ENCODE assay signal across 19 cellular contexts in genomic region chr1:39631361-39632331, GRCh38. TPM values are rescaled to one million over a fixed set of nuclear protein-coding genes. Genes with fewer than 3 reads are reported as not detected.
DNase-seq lines count a peak whose midpoint lies in the region; ATAC-seq and TF ChIP-seq lines count a peak whose summit lies in the region.
"Had no signal": no experiment of that assay in that cellular context is flagged by ENCODE, and none has a peak within 500 bp of the region (broad histone marks: within the 10 kb centered on the region; RNA-seq: fewer than 3 reads in every experiment).

No MANE protein-coding gene starts in this region.

- no peaks in the 10 kb centered on the region for H3K36me3 Mint-ChIP-seq in activated T-cell treated with anti-CD3 and anti-CD28 coated beads, Interleukin-2, amount 50 U/mL, for 4 hours (ENCODE audit: insufficient read depth)
- H3K36me3 Mint-ChIP-seq in nephron progenitor cell (ENCODE audit: low read depth), result peaks cover 43% of the 10 kb centered on the region
- H3K36me3 Mint-ChIP-seq in osteocyte (ENCODE audit: unreplicated experiment), result peaks cover 1% of the 10 kb centered on the region
- H3K36me3 Mint-ChIP-seq: activated naive CD4-positive, alpha-beta T cell treated with anti-CD3 and anti-CD28 coated beads, Interleukin-2, amount 50 U/mL, for 24 hours; type B pancreatic cell had no signal

- peaks cover 3% of the 10 kb centered on the region for H3K4me1 Mint-ChIP-seq in activated T-cell treated with anti-CD3 and anti-CD28 coated beads, Interleukin-2, amount 50 U/mL, for 4 hours (ENCODE audit: low read depth)
- H3K4me1 Mint-ChIP-seq in nephron progenitor cell (peaks cover 60% of the 10 kb centered on the region), osteocyte (ENCODE audit: unreplicated experiment) (peaks cover 20% of the 10 kb centered on the region)
- H3K4me1 Mint-ChIP-seq: activated naive CD4-positive, alpha-beta T cell treated with anti-CD3 and anti-CD28 coated beads, Interleukin-2, amount 50 U/mL, for 24 hours had no signal

- no peak for DNase-seq in activated T-cell treated with anti-CD3 and anti-CD28 coated beads, Interleukin-2, amount 50 U/mL, for 4 hours
- DNase-seq in nephron progenitor cell (no peak), glomerular visceral epithelial cell (ENCODE audit: extremely low spot score) (no peak), HT-29 (ENCODE audit: low spot score) (no peak), HuH-7 (ENCODE audit: low spot score) (no peak), osteocyte (ENCODE audit: extremely low spot score, unreplicated experiment) (no peak)
- DNase-seq: BE2C, brain microvascular endothelial cell, HCEC 1CT, mesendoderm, MM.1S, NCI-H2029, NCI-H524 treated with DMSO at 0.1 percent for 48 hours, OCI-M1 had no signal

- no peaks in the 10 kb centered on the region for H4K20me1 ChIP-seq in BLaER1
- H4K20me1 ChIP-seq in BLaER1 treated with 17β-estradiol and CSF1 and Interleukin-3, amounts not matched to agents 10 nM and 100 nM, result no peaks in the 10 kb centered on the region; a peak in 1 of 22 replicates

- H3K4me3 Mint-ChIP-seq in activated T-cell treated with anti-CD3 and anti-CD28 coated beads, Interleukin-2, amount 50 U/mL, for 4 hours, result no peak overlapping the region
- peak overlapping the region; percentile 38 for H3K4me3 Mint-ChIP-seq in nephron progenitor cell
- no peak overlapping the region for H3K4me3 Mint-ChIP-seq in osteocyte (ENCODE audit: unreplicated experiment)
- H3K4me3 Mint-ChIP-seq: activated naive CD4-positive, alpha-beta T cell treated with anti-CD3 and anti-CD28 coated beads, Interleukin-2, amount 50 U/mL, for 24 hours; type B pancreatic cell had no signal

- no peak overlapping the region for H3K4me3 ChIP-seq in BLaER1
- H3K4me3 ChIP-seq in BLaER1 treated with 17β-estradiol and CSF1 and Interleukin-3, amounts not matched to agents 10 nM and 100 nM, result no peak overlapping the region

- H3K27ac Mint-ChIP-seq in nephron progenitor cell, result peak overlapping the region; percentile 42
- H3K27ac Mint-ChIP-seq in osteocyte (ENCODE audit: unreplicated experiment), result no peak overlapping the region
- H3K27ac Mint-ChIP-seq: activated naive CD4-positive, alpha-beta T cell treated with anti-CD3 and anti-CD28 coated beads, Interleukin-2, amount 50 U/mL, for 24 hours; type B pancreatic cell had no signal

- H3K27me3 ChIP-seq in BLaER1, result no peaks in the 10 kb centered on the region
- H3K27me3 ChIP-seq in BLaER1 treated with 17β-estradiol and CSF1 and Interleukin-3, amounts not matched to agents 10 nM and 100 nM, result no peaks in the 10 kb centered on the region
- H3K27me3 ChIP-seq: BE2C, brain microvascular endothelial cell had no signal

- H3K27me3 Mint-ChIP-seq in activated T-cell treated with anti-CD3 and anti-CD28 coated beads, Interleukin-2, amount 50 U/mL, for 4 hours (ENCODE audit: low read depth), result peaks cover 5% of the 10 kb centered on the region
- H3K27me3 Mint-ChIP-seq in nephron progenitor cell (ENCODE audit: low read depth, poor library complexity), result no peaks in the 10 kb centered on the region
- H3K27me3 Mint-ChIP-seq in osteocyte (ENCODE audit: unreplicated experiment), result peaks cover 23% of the 10 kb centered on the region

- H3K27ac ChIP-seq in BLaER1, result peak overlapping the region; percentile 64
- H3K27ac ChIP-seq in BLaER1 treated with 17β-estradiol and CSF1 and Interleukin-3, amounts not matched to agents 10 nM and 100 nM, result peak overlapping the region in 4 of 11 experiments; percentile 20 to 61 (median 46); a peak in 5 of 22 replicates
- H3K27ac ChIP-seq: brain microvascular endothelial cell had no signal

- peaks cover 61% of the 10 kb centered on the region for H3K36me3 ChIP-seq in BLaER1
- H3K36me3 ChIP-seq in BLaER1 treated with 17β-estradiol and CSF1 and Interleukin-3, amounts not matched to agents 10 nM and 100 nM, result peaks cover 0 to 52% (median 12%) of the 10 kb centered on the region in 11 experiments; a peak in 12 of 22 replicates
- H3K36me3 ChIP-seq: BE2C, brain microvascular endothelial cell had no signal

- TF ChIP-seq CTCF in nephron progenitor cell (IDR thresholded peaks at IDR 0.05), result no peak
- TF ChIP-seq CTCF in osteocyte (IDR thresholded peaks at IDR 0.05), result no peak

- peak overlapping the region; percentile 46 for H3K4me2 ChIP-seq in BLaER1
- H3K4me2 ChIP-seq in BLaER1 treated with 17β-estradiol and CSF1 and Interleukin-3, amounts not matched to agents 10 nM and 100 nM, result peak overlapping the region in 7 of 11 experiments; percentile 5 to 60 (median 36); a peak in 13 of 22 replicates

- ATAC-seq in activated T-cell treated with anti-CD3 and anti-CD28 coated beads, Interleukin-2, amount 50 U/mL, for 4 hours, result peak; percentile 35 to 39

- H3K4me1 ChIP-seq in BLaER1, result peaks cover 72% of the 10 kb centered on the region
- H3K4me1 ChIP-seq in BLaER1 treated with 17β-estradiol and CSF1 and Interleukin-3, amounts not matched to agents 10 nM and 100 nM, result peaks cover 0 to 73% (median 57%) of the 10 kb centered on the region in 10 experiments; a peak in 16 of 20 replicates

- H3K9me3 ChIP-seq in BLaER1, result no peaks in the 10 kb centered on the region
- peaks cover 0 to 5% (median 0%) of the 10 kb centered on the region in 11 experiments; a peak in 1 of 22 replicates for H3K9me3 ChIP-seq in BLaER1 treated with 17β-estradiol and CSF1 and Interleukin-3, amounts not matched to agents 10 nM and 100 nM (replicated peaks in 1 of 11)
- H3K9me3 ChIP-seq: BE2C, esophagus muscularis mucosa had no signal

- H3K9me3 Mint-ChIP-seq in activated T-cell treated with anti-CD3 and anti-CD28 coated beads, Interleukin-2, amount 50 U/mL, for 4 hours, result no peaks in the 10 kb centered on the region
- H3K9me3 Mint-ChIP-seq in nephron progenitor cell, result no peaks in the 10 kb centered on the region
- no peaks in the 10 kb centered on the region for H3K9me3 Mint-ChIP-seq in osteocyte (ENCODE audit: unreplicated experiment)
- H3K9me3 Mint-ChIP-seq: activated naive CD4-positive, alpha-beta T cell treated with anti-CD3 and anti-CD28 coated beads, Interleukin-2, amount 50 U/mL, for 24 hours; type B pancreatic cell had no signal

- H3K9ac ChIP-seq in BLaER1, result no peak overlapping the region
- H3K9ac ChIP-seq in BLaER1 treated with 17β-estradiol and CSF1 and Interleukin-3, amounts not matched to agents 10 nM and 100 nM, result no peak overlapping the region; a peak in 1 of 22 replicates

RNA-seq across cellular contexts. Expression of gene HEYL, which starts 7.8 kb away (rescaled TPM):
- under 1 TPM; 0.05 to 0.11 (median 0.08) TPM for total RNA-seq in activated T-cell treated with anti-CD3 and anti-CD28 coated beads, Interleukin-2, amount 50 U/mL, for 4 hours
- total RNA-seq in HT-29 (2014; rRNA removed; shearing (Covaris generic)), result 0.05 and 0.16 TPM in 2 replicates
- 1.3 and 1.4 TPM in 2 replicates for total RNA-seq in osteocyte

RNA-seq across cellular contexts. Expression of gene NT5C1A, which starts 40.3 kb away (rescaled TPM):
- not detected for total RNA-seq in activated T-cell treated with anti-CD3 and anti-CD28 coated beads, Interleukin-2, amount 50 U/mL, for 4 hours
- total RNA-seq in HT-29 (2014; rRNA removed; shearing (Covaris generic)), result not detected in 2 replicates
- total RNA-seq in osteocyte, result not detected in 2 replicates

RNA-seq across cellular contexts. Expression of gene PABPC4, which starts 55.1 kb away (rescaled TPM):
- total RNA-seq in activated T-cell treated with anti-CD3 and anti-CD28 coated beads, Interleukin-2, amount 50 U/mL, for 4 hours, result 100 to 1,000 TPM; 544 to 556 (median 548) TPM
- total RNA-seq in HT-29 (2014; rRNA removed; shearing (Covaris generic)), result 166 and 191 TPM in 2 replicates
- 247 and 263 TPM in 2 replicates for total RNA-seq in osteocyte

RNA-seq across cellular contexts. Expression of gene HPCAL4, which starts 59.6 kb away (rescaled TPM):
- total RNA-seq in activated T-cell treated with anti-CD3 and anti-CD28 coated beads, Interleukin-2, amount 50 U/mL, for 4 hours, result under 1 TPM; 0.05 to 0.38 (median 0.33) TPM
- not detected in 2 replicates for total RNA-seq in HT-29 (2014; rRNA removed; shearing (Covaris generic))
- total RNA-seq in osteocyte, result not detected in 2 replicates
